ENCODE assay signal across 18 cellular contexts in genomic region chr18:51072586-51073303, GRCh38.
"Had no signal": no experiment of that assay in that cellular context is flagged by ENCODE, and none has a peak within 500 bp of the region (broad histone marks: within the 10 kb centered on the region; RNA-seq: fewer than 3 reads in every experiment).

No MANE protein-coding gene starts in this region.

- H3K4me3 Mint-ChIP-seq: activated CD4-positive, alpha-beta memory T cell treated with anti-CD3 and anti-CD28 coated beads for 36 hours; activated naive CD4-positive, alpha-beta T cell treated with anti-CD3 and anti-CD28 coated beads for 36 hours; activated T-cell treated with anti-CD3 and anti-CD28 coated beads, Interleukin-2, amount 50 U/mL, for 72 hours; mesothelial cell of epicardium; stimulated activated naive B cell treated with anti-CD40 and anti-IgM and Interleukin-4, amounts not matched to agents 10 μg/mL and 1 μg/mL and 100 μg/mL, for 72 hours had no signal

- H3K9me3 Mint-ChIP-seq: activated CD4-positive, alpha-beta memory T cell treated with anti-CD3 and anti-CD28 coated beads for 36 hours; activated naive CD4-positive, alpha-beta T cell treated with anti-CD3 and anti-CD28 coated beads for 36 hours; activated T-cell treated with anti-CD3 and anti-CD28 coated beads, Interleukin-2, amount 50 U/mL, for 72 hours; mesothelial cell of epicardium; naive thymus-derived CD8-positive, alpha-beta T cell; stimulated activated naive B cell treated with anti-CD40 and anti-IgM and Interleukin-4, amounts not matched to agents 10 μg/mL and 1 μg/mL and 100 μg/mL, for 72 hours had no signal

- FAIRE-seq: endometrium, pancreas had no signal

- DNase-seq: activated CD4-positive, alpha-beta memory T cell treated with anti-CD3 and anti-CD28 coated beads for 36 hours; activated CD4-positive, alpha-beta T cell treated with anti-CD3 and anti-CD28 coated beads for 48 hours; activated effector memory CD4-positive, alpha-beta T cell treated with Interleukin-2 at 50 U/mL for 16 hours; activated naive CD4-positive, alpha-beta T cell treated with anti-CD3 and anti-CD28 coated beads for 36 hours; activated T-cell treated with anti-CD3 and anti-CD28 coated beads, Interleukin-2, amount 50 U/mL, for 72 hours; foreskin fibroblast; left ventricle myocardium superior; mammary epithelial cell; naive thymus-derived CD8-positive, alpha-beta T cell; pancreas; stimulated activated CD4-positive, alpha-beta T cell treated with anti-CD3 and anti-CD28 coated beads, Interleukin-15, amount 100 ng/mL, for 24 hours; stimulated activated CD8-positive, alpha-beta memory T cell treated with anti-CD3 and anti-CD28 coated beads, Interleukin-4, amount 100 ng/mL, for 48 hours; stimulated activated naive B cell treated with anti-CD40 and anti-IgM and Interleukin-4, amounts not matched to agents 10 μg/mL and 1 μg/mL and 100 μg/mL, for 72 hours; transverse colon; uterus had no signal

- H3K4me1 Mint-ChIP-seq: mesothelial cell of epicardium had no signal

- ATAC-seq: activated T-cell treated with anti-CD3 and anti-CD28 coated beads, Interleukin-2, amount 50 U/mL, for 72 hours; left ventricle myocardium superior; naive thymus-derived CD8-positive, alpha-beta T cell; pancreas; sciatic nerve; stimulated activated naive B cell treated with anti-CD40 and anti-IgM and Interleukin-4, amounts not matched to agents 10 μg/mL and 1 μg/mL and 100 μg/mL, for 72 hours had no signal

- H3K27me3 Mint-ChIP-seq: activated CD4-positive, alpha-beta memory T cell treated with anti-CD3 and anti-CD28 coated beads for 36 hours; naive thymus-derived CD8-positive, alpha-beta T cell; stimulated activated naive B cell treated with anti-CD40 and anti-IgM and Interleukin-4, amounts not matched to agents 10 μg/mL and 1 μg/mL and 100 μg/mL, for 72 hours had no signal

- H3K27ac Mint-ChIP-seq: activated CD4-positive, alpha-beta memory T cell treated with anti-CD3 and anti-CD28 coated beads for 36 hours; activated naive CD4-positive, alpha-beta T cell treated with anti-CD3 and anti-CD28 coated beads for 36 hours; activated T-cell treated with anti-CD3 and anti-CD28 coated beads, Interleukin-2, amount 50 U/mL, for 72 hours; mesothelial cell of epicardium; stimulated activated naive B cell treated with anti-CD40 and anti-IgM and Interleukin-4, amounts not matched to agents 10 μg/mL and 1 μg/mL and 100 μg/mL, for 72 hours had no signal
